In the genomic region with DNA sequence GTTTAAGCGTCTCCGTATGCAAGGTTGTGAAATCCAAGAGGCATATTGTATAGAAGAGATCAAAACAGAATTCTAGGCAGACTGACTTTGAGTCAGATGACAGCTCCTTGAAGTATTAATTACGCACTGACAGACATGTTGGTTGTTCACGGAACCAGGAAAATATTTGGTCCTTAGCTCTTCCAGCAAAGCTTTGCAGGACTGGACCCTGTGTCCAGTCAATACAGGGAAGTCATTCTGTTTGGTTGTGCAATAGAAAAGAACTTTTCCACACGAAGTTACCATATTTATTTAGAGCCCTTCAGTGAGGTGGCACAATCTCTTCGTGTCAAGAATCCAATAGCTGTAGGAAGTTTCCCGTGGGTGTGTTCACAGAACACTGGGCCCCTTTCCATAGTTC, we compare ENCODE assay signal across 16 cellular contexts.
DNase-seq lines count a peak whose midpoint lies in the region; ATAC-seq, FAIRE-seq and TF ChIP-seq lines count a peak whose summit lies in the region.
"Had no signal": no experiment of that assay in that cellular context is flagged by ENCODE, and none has a peak within 500 bp of the region (broad histone marks: within the 10 kb centered on the region; RNA-seq: fewer than 3 reads in every experiment).

No MANE protein-coding gene starts in this region.

- H3K9ac ChIP-seq in adipocyte (ENCODE audit: low read length), result no peak overlapping the region
- H3K9ac ChIP-seq in HepG2 (ENCODE audit: insufficient read depth, low read depth, low read length), result no peak overlapping the region

- H3K79me2 ChIP-seq in HepG2 (ENCODE audit: insufficient read depth, low read length), result no peaks in the 10 kb centered on the region

- H2AFZ ChIP-seq in HepG2 (ENCODE audit: low read length), result no peak overlapping the region

- POLR2A ChIA-PET in A673 (lab: Charles Lee; ENCODE audit: low non-redundant PET), result no interaction called here
- POLR2A ChIA-PET in HepG2 (lab: Yijun Ruan, JAX), result no interaction called here

- H3K27me3 ChIP-seq in A673 (replicated peaks; ENCODE audit: insufficient read depth, low read depth, low read length, poor library complexity) (no peaks in the 10 kb centered on the region), adipocyte (replicated peaks; ENCODE audit: control insufficient read depth, insufficient read depth, low read length) (no peaks in the 10 kb centered on the region), HepG2 (ENCODE audit: control insufficient read depth in 1 of 2, insufficient read depth in 2 of 2, low read length in 2 of 2) (no peaks in the 10 kb centered on the region), prostate gland (replicated peaks; ENCODE audit: insufficient read depth) (no peaks in the 10 kb centered on the region), sigmoid colon (no peaks in the 10 kb centered on the region), BE2C (no peaks in the 10 kb centered on the region)
- H3K27me3 ChIP-seq: stomach had no signal

- H3K9me3 ChIP-seq in A673 (ENCODE audit: low read depth, low read length, poor library complexity, severe bottlenecking) (no peaks in the 10 kb centered on the region), adipocyte (ENCODE audit: control insufficient read depth, low read length) (no peaks in the 10 kb centered on the region), HepG2 (ENCODE audit: low read length) (no peaks in the 10 kb centered on the region), prostate gland (no peaks in the 10 kb centered on the region), sigmoid colon (no peaks in the 10 kb centered on the region), BE2C (no peaks in the 10 kb centered on the region)
- H3K9me3 ChIP-seq: spleen, stomach had no signal

- no peak for TF ChIP-seq RAD21 in HepG2 (CRISPR knock-in tag; IDR thresholded peaks at IDR 0.05)

- BruUV-seq in A673 (replicated peaks; lab: Mats Ljungman, UMichigan), result TSS peak; percentile 82
- no TSS peak for BruUV-seq in HepG2 (replicated peaks; lab: Mats Ljungman, UMichigan)

- TF ChIP-seq POLR2A in HepG2 (IDR thresholded peaks at IDR 0.05; ENCODE audit: insufficient read depth in 1 of 2, low read depth in 2 of 2, low read length in 2 of 2) (no peak), prostate gland (IDR thresholded peaks at IDR 0.05) (no peak), sigmoid colon (IDR thresholded peaks at IDR 0.05) (no peak)

- in situ Hi-C loops in HepG2 (cut with HindIII; ENCODE audit: extremely low pct_ligation_motif_present, low pct_unique_long_range_greater_than_20kb), result loop anchor here (25.0 kb wide), 1 partner anchor 531 kb away; no protein-coding TSS in a partner anchor

- no peak overlapping the region for H3K4me2 ChIP-seq in HepG2 (ENCODE audit: low read depth, low read length)

- ATAC-seq in HepG2 (peak; percentile 85), GM18873 (IDR thresholded peaks at IDR 0.05; ENCODE audit: low FRiP score, unreplicated experiment) (no peak)
- ATAC-seq: naive thymus-derived CD4-positive, alpha-beta T cell had no signal

- intact Hi-C loops in A673 (cut with micrococcal nuclease; ENCODE audit: unreplicated experiment), result loop anchor here (2.0 to 10.0 kb wide), 6 partner anchors 311 to 1206 kb away; a partner anchor contains a TSS
- intact Hi-C loops in HepG2 (cut with micrococcal nuclease; ENCODE audit: unreplicated experiment), result loop anchor here (5.0 kb wide), 1 partner anchor 526 kb away; no protein-coding TSS in a partner anchor
- intact Hi-C loops in prostate gland (cut with DNase I), result loop anchor here (5.0 kb wide), 1 partner anchor 521 kb away; no protein-coding TSS in a partner anchor
- intact Hi-C loops in sigmoid colon (cut with DNase I), result loop anchor here (2.0 kb wide), 1 partner anchor 524 kb away; no protein-coding TSS in a partner anchor

- H3K27ac ChIP-seq in A673 (ENCODE audit: low read depth, low read length, poor library complexity, severe bottlenecking) (peak overlapping the region; percentile 71), HepG2 (ENCODE audit: extremely low read length, insufficient read depth, low read length) (peak overlapping the region; percentile 52), prostate gland (peak overlapping the region; percentile 24 to 25), sigmoid colon (no peak overlapping the region)
- H3K27ac ChIP-seq: RWPE1, spleen had no signal

- no peak overlapping the region for H3K4me3 ChIP-seq in A673 (ENCODE audit: low read depth, low read length, poor library complexity, severe bottlenecking)
- no peak overlapping the region for H3K4me3 ChIP-seq in adipocyte (ENCODE audit: low read length)
- no peak overlapping the region for H3K4me3 ChIP-seq in HepG2 (replicated peaks in 1 of 3; ENCODE audit: insufficient read depth in 1 of 3, low read depth in 2 of 3, low read length in 3 of 3)
- H3K4me3 ChIP-seq in prostate gland, result no peak overlapping the region
- H3K4me3 ChIP-seq in sigmoid colon, result no peak overlapping the region
- H3K4me3 ChIP-seq in BE2C (ENCODE audit: low read depth, low read length), result no peak overlapping the region
- H3K4me3 ChIP-seq: spleen, stomach had no signal

- no peak for DNase-seq in A673 (ENCODE audit: low spot score)
- DNase-seq in adipocyte (ENCODE audit: low read depth), result peak; percentile 21
- DNase-seq in HepG2 (ENCODE audit: low spot score), result peak; percentile 54
- no peak for DNase-seq in prostate gland (ENCODE audit: low spot score)
- DNase-seq in sigmoid colon, result no peak
- DNase-seq in BE2C, result no peak
- no peak for DNase-seq in urothelium cell line (ENCODE audit: low spot score)
- DNase-seq: activated B cell treated with CpG ODN at 0.5 μM for 24 hours; KG1; spleen; stimulated activated CD4-positive, alpha-beta T cell treated with anti-CD3 and anti-CD28 coated beads, Interleukin-4, amount 100 ng/mL, for 4 hours had no signal

- FAIRE-seq in HepG2 (lab: Jason Lieb, UNC), result no peak
- FAIRE-seq in urothelium cell line (lab: Jason Lieb, UNC), result no peak
- FAIRE-seq: GM12891 had no signal

- TF ChIP-seq CTCF in A673 (conservative IDR thresholded peaks at IDR 0.05; ENCODE audit: low read depth, low read length) (no peak), HepG2 (CRISPR knock-in tag; IDR thresholded peaks at IDR 0.05) (no peak), prostate gland (IDR thresholded peaks at IDR 0.05) (no peak), sigmoid colon (IDR thresholded peaks at IDR 0.05) (no peak), BE2C (IDR thresholded peaks at IDR 0.05; ENCODE audit: low read depth, low read length) (no peak)

- CTCF ChIA-PET in A673 (lab: Charles Lee) (interaction anchor here (0.6 to 1.4 kb wide), 2 partner anchors 135 to 319 kb away, joined by 3 to 4 read pairs; no protein-coding TSS in a partner anchor), HepG2 (lab: Yijun Ruan, JAX; ENCODE audit: low intra/inter-chr PET ratio, low total read pairs) (interaction anchor here (2.7 kb wide), 1 partner anchor 38 kb away, joined by 11 read pairs; no protein-coding TSS in a partner anchor)

- H3K36me3 ChIP-seq in A673 (ENCODE audit: insufficient read depth, low read length, poor library complexity, severe bottlenecking), result peaks cover 57% of the 10 kb centered on the region
- H3K36me3 ChIP-seq in adipocyte (ENCODE audit: control insufficient read depth, insufficient read depth, low read length, severe bottlenecking), result peaks cover under 1% of the 10 kb centered on the region
- peaks cover 12 to 40% of the 10 kb centered on the region in 2 experiments; a peak in 4 of 5 replicates for H3K36me3 ChIP-seq in HepG2 (replicated peaks in 1 of 2; ENCODE audit: control insufficient read depth in 1 of 2, insufficient read depth in 2 of 2, low read length in 2 of 2)
- no peaks in the 10 kb centered on the region for H3K36me3 ChIP-seq in prostate gland
- peaks cover 0 to 8% (median 0%) of the 10 kb centered on the region in 4 donors for H3K36me3 ChIP-seq in sigmoid colon
- no peaks in the 10 kb centered on the region for H3K36me3 ChIP-seq in BE2C

- 59% methylated on average over 6 of the region's 7 CpGs for WGBS in HepG2 (ENCODE audit: low lambda C conversion rate)
- WGBS in prostate gland, result 71% methylated on average over 7 of the region's 7 CpGs
- 70 to 79% methylated on average over 7 of the region's 7 CpGs for WGBS in sigmoid colon, 2 donors

- TF ChIP-seq EP300 in HepG2 (IDR thresholded peaks at IDR 0.05; ENCODE audit: low read depth in 2 of 2, low read length in 2 of 2), result no peak
- TF ChIP-seq EP300 in HepG2 (CRISPR knock-in tag; IDR thresholded peaks at IDR 0.05; ENCODE audit: borderline replicate concordance), result no peak
- TF ChIP-seq EP300 in sigmoid colon (IDR thresholded peaks at IDR 0.05), result no peak

- H3K4me1 ChIP-seq in A673 (ENCODE audit: insufficient read depth, low read length, poor library complexity, severe bottlenecking), result peaks cover 47% of the 10 kb centered on the region
- peaks cover 6% of the 10 kb centered on the region for H3K4me1 ChIP-seq in adipocyte (ENCODE audit: control insufficient read depth, insufficient read depth, low read length)
- H3K4me1 ChIP-seq in HepG2 (ENCODE audit: insufficient read depth, low read length), result peaks cover 12% of the 10 kb centered on the region
- no peaks in the 10 kb centered on the region for H3K4me1 ChIP-seq in prostate gland (replicated peaks)
- H3K4me1 ChIP-seq in sigmoid colon, result peaks cover 0 to 9% (median 2%) of the 10 kb centered on the region in 4 donors
- H3K4me1 ChIP-seq in BE2C, result no peaks in the 10 kb centered on the region

- H4K20me1 ChIP-seq in HepG2 (ENCODE audit: insufficient read depth, low read length), result no peaks in the 10 kb centered on the region

TF ChIP-seq in HepG2, 621 proteins besides CTCF, POLR2A, EP300 and RAD21 (continues in another document):
- TF ChIP-seq RFX3 (CRISPR knock-in tag; IDR thresholded peaks at IDR 0.05), result no peak
- TF ChIP-seq, protein P1, sequence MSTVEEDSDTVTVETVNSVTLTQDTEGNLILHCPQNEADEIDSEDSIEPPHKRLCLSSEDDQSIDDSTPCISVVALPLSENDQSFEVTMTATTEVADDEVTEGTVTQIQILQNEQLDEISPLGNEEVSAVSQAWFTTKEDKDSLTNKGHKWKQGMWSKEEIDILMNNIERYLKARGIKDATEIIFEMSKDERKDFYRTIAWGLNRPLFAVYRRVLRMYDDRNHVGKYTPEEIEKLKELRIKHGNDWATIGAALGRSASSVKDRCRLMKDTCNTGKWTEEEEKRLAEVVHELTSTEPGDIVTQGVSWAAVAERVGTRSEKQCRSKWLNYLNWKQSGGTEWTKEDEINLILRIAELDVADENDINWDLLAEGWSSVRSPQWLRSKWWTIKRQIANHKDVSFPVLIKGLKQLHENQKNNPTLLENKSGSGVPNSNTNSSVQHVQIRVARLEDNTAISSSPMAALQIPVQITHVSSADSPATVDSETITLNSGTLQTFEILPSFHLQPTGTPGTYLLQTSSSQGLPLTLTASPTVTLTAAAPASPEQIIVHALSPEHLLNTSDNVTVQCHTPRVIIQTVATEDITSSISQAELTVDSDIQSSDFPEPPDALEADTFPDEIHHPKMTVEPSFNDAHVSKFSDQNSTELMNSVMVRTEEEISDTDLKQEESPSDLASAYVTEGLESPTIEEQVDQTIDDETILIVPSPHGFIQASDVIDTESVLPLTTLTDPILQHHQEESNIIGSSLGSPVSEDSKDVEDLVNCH (CRISPR knock-in tag; IDR thresholded peaks at IDR 0.05), result no peak
- TF ChIP-seq NBN (conservative IDR thresholded peaks at IDR 0.05), result no peak
- TF ChIP-seq IKZF4 (CRISPR knock-in tag; IDR thresholded peaks at IDR 0.05; ENCODE audit: borderline replicate concordance, low read depth, not compliant biosample characterization), result no peak

Comparison
In these comparisons a context has a peak if more than half of its experiments do, and no peak if none do; other contexts are left out.
1. DNase-seq: peak in adipocyte (single experiment) and HepG2 (single experiment); none in A673 (single experiment), prostate gland (single experiment), sigmoid colon (single experiment), BE2C (single experiment) and urothelium cell line (single experiment).
2. H3K27ac ChIP-seq: peak in A673 (single experiment), HepG2 (single experiment) and prostate gland (2 of 2); none in sigmoid colon (0 of 4).